Comparison of ENCODE assay signal across 1 cellular context in the genomic region with DNA sequence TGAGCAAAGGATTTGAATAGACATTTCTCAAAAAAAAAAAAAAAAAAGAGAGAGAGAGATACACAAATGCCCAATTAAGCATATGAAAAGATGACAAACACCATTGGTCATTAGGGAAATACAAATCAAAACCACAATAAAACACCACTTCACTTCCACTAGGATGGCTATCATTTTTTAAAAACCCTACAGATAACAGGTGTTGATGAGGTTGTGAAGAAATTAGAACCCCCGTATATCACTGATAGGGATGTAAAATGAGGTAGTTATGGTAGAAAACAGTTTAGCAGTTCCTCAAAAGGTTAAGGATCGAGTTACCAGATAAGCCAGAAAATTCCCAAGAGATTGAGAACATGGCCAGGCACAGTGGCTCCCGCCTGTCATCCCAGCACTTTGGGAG.
TF ChIP-seq lines count a peak whose summit lies in the region.

No MANE protein-coding gene starts in this region.

TF ChIP-seq in GM23338, 12 proteins besides CTCF, POLR2A, EP300 and RAD21 (continued from another document):
- TF ChIP-seq, protein P1, sequence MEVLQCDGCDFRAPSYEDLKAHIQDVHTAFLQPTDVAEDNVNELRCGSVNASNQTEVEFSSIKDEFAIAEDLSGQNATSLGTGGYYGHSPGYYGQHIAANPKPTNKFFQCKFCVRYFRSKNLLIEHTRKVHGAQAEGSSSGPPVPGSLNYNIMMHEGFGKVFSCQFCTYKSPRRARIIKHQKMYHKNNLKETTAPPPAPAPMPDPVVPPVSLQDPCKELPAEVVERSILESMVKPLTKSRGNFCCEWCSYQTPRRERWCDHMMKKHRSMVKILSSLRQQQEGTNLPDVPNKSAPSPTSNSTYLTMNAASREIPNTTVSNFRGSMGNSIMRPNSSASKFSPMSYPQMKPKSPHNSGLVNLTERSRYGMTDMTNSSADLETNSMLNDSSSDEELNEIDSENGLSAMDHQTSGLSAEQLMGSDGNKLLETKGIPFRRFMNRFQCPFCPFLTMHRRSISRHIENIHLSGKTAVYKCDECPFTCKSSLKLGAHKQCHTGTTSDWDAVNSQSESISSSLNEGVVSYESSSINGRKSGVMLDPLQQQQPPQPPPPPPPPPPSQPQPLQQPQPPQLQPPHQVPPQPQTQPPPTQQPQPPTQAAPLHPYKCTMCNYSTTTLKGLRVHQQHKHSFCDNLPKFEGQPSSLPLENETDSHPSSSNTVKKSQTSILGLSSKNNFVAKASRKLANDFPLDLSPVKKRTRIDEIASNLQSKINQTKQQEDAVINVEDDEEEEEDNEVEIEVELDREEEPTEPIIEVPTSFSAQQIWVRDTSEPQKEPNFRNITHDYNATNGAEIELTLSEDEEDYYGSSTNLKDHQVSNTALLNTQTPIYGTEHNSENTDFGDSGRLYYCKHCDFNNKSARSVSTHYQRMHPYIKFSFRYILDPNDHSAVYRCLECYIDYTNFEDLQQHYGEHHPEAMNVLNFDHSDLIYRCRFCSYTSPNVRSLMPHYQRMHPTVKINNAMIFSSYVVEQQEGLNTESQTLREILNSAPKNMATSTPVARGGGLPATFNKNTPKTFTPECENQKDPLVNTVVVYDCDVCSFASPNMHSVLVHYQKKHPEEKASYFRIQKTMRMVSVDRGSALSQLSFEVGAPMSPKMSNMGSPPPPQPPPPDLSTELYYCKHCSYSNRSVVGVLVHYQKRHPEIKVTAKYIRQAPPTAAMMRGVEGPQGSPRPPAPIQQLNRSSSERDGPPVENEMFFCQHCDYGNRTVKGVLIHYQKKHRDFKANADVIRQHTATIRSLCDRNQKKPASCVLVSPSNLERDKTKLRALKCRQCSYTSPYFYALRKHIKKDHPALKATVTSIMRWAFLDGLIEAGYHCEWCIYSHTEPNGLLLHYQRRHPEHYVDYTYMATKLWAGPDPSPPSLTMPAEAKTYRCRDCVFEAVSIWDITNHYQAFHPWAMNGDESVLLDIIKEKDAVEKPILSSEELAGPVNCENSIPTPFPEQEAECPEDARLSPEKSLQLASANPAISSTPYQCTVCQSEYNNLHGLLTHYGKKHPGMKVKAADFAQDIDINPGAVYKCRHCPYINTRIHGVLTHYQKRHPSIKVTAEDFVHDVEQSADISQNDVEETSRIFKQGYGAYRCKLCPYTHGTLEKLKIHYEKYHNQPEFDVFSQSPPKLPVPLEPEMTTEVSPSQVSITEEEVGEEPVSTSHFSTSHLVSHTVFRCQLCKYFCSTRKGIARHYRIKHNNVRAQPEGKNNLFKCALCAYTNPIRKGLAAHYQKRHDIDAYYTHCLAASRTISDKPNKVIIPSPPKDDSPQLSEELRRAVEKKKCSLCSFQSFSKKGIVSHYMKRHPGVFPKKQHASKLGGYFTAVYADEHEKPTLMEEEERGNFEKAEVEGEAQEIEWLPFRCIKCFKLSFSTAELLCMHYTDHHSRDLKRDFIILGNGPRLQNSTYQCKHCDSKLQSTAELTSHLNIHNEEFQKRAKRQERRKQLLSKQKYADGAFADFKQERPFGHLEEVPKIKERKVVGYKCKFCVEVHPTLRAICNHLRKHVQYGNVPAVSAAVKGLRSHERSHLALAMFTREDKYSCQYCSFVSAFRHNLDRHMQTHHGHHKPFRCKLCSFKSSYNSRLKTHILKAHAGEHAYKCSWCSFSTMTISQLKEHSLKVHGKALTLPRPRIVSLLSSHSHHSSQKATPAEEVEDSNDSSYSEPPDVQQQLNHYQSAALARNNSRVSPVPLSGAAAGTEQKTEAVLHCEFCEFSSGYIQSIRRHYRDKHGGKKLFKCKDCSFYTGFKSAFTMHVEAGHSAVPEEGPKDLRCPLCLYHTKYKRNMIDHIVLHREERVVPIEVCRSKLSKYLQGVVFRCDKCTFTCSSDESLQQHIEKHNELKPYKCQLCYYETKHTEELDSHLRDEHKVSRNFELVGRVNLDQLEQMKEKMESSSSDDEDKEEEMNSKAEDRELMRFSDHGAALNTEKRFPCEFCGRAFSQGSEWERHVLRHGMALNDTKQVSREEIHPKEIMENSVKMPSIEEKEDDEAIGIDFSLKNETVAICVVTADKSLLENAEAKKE (CRISPR knock-in tag; IDR thresholded peaks at IDR 0.05): no peak
- TF ChIP-seq STAT1 (IDR thresholded peaks at IDR 0.05; ENCODE audit: unreplicated experiment): no peak
- no peak for TF ChIP-seq POLR2AphosphoS5 (IDR thresholded peaks at IDR 0.05; ENCODE audit: low read depth)
- TF ChIP-seq ZNF331 (CRISPR knock-in tag; IDR thresholded peaks at IDR 0.05; ENCODE audit: low read depth): no peak
- no peak for TF ChIP-seq EZH2phosphoT487 (IDR thresholded peaks at IDR 0.05; ENCODE audit: unreplicated experiment)
